In the genomic region with DNA sequence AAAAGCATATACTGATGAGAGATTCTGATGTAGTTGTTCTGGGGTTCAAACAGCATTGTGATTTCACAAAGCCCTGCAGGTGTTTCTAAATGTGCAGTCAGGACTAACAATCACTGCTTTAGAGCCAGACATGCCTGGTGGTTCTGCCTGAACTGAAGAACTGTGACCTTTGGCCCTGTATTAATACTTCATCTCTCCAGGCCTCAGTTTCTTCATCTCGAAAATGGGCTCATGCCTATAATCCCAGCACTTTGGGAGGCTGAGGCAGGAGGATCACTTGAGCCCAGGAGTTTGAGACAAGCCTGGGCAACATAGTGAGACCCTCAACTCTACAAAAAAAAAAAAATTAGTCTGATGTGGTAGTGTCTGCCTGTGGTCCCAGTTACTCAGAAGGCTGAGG, we compare ENCODE assay signal across 1 cellular context.
A peak's percentile ranks its signal among the peaks of the same experiment; 100 is the strongest.
TF ChIP-seq lines count a peak whose summit lies in the region.

No MANE protein-coding gene starts in this region.

TF ChIP-seq in GM12878, 131 proteins besides CTCF, POLR2A, EP300 and RAD21:
- peak; percentile 81; the same call in 1 of the 2 replicates for TF ChIP-seq ZNF217 (IDR thresholded peaks at IDR 0.05)
- no peak for TF ChIP-seq KDM1A (IDR thresholded peaks at IDR 0.05; ENCODE audit: borderline replicate concordance)
- TF ChIP-seq NR2F1 (conservative IDR thresholded peaks at IDR 0.05): 0 out of 2 replicates have a peak, but pooled peaks have one; percentile 27
